ENCODE assay signal across 27 cellular contexts in the genomic region with DNA sequence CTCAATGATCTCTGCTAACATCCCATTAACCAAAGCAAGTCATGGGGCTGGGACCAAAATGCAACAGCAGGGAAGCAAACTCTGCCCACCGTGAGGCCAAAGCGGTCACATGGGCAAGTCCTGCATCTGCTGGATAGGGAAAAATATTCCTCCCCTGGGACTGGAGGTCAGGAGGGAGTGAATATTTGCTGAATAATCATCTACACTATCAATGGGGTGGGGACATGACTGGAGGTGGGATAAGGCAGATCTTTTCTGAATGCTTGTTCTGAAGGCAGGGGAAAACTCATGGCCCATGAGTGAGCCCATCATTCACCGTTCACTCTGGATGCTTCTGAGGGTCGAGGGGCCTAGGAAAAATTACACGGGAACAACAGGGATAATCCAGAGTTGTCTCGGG.
"Had no signal": no experiment of that assay in that cellular context is flagged by ENCODE, and none has a peak within 500 bp of the region (broad histone marks: within the 10 kb centered on the region; RNA-seq: fewer than 3 reads in every experiment).

No MANE protein-coding gene starts in this region.

- H3K36me3 Mint-ChIP-seq: immature natural killer cell; mesothelial cell of epicardium; naive thymus-derived CD4-positive, alpha-beta T cell; natural killer cell treated with Interleukin-12 subunit alpha and Interleukin-12 subunit beta and Interleukin-15 and Interleukin-18, amount 100 ng/mL, for 72 hours; stimulated activated memory B cell treated with anti-CD40 and anti-IgM and Interleukin-4, amounts not matched to agents 10 μg/mL and 1 μg/mL and 100 μg/mL, for 72 hours; type B pancreatic cell had no signal

- H3K9me3 ChIP-seq: left ventricle myocardium inferior, mucosa of descending colon, pancreas, prostate gland, tibial nerve, uterus had no signal

- H3K4me3 Mint-ChIP-seq: immature natural killer cell; mesothelial cell of epicardium; naive thymus-derived CD4-positive, alpha-beta T cell; natural killer cell treated with Interleukin-12 subunit alpha and Interleukin-12 subunit beta and Interleukin-15 and Interleukin-18, amount 100 ng/mL, for 72 hours; stimulated activated memory B cell treated with anti-CD40 and anti-IgM and Interleukin-4, amounts not matched to agents 10 μg/mL and 1 μg/mL and 100 μg/mL, for 72 hours; stimulated activated naive CD8-positive, alpha-beta T cell treated with anti-CD3 and anti-CD28 coated beads, Interleukin-15, amount 100 ng/mL, for 72 hours; type B pancreatic cell had no signal

- H3K4me1 Mint-ChIP-seq: immature natural killer cell; mesothelial cell of epicardium; stimulated activated memory B cell treated with anti-CD40 and anti-IgM and Interleukin-4, amounts not matched to agents 10 μg/mL and 1 μg/mL and 100 μg/mL, for 72 hours; stimulated activated naive CD8-positive, alpha-beta T cell treated with anti-CD3 and anti-CD28 coated beads, Interleukin-15, amount 100 ng/mL, for 72 hours had no signal

- H3K36me3 ChIP-seq: left ventricle myocardium inferior, pancreas, prostate gland, tibial nerve, uterus had no signal

- H3K27ac Mint-ChIP-seq: immature natural killer cell; mesothelial cell of epicardium; natural killer cell treated with Interleukin-12 subunit alpha and Interleukin-12 subunit beta and Interleukin-15 and Interleukin-18, amount 100 ng/mL, for 72 hours; stimulated activated memory B cell treated with anti-CD40 and anti-IgM and Interleukin-4, amounts not matched to agents 10 μg/mL and 1 μg/mL and 100 μg/mL, for 72 hours; type B pancreatic cell had no signal

- H3K9me3 Mint-ChIP-seq: immature natural killer cell; mesothelial cell of epicardium; naive thymus-derived CD4-positive, alpha-beta T cell; natural killer cell treated with Interleukin-12 subunit alpha and Interleukin-12 subunit beta and Interleukin-15 and Interleukin-18, amount 100 ng/mL, for 72 hours; stimulated activated memory B cell treated with anti-CD40 and anti-IgM and Interleukin-4, amounts not matched to agents 10 μg/mL and 1 μg/mL and 100 μg/mL, for 72 hours; stimulated activated naive CD8-positive, alpha-beta T cell treated with anti-CD3 and anti-CD28 coated beads, Interleukin-15, amount 100 ng/mL, for 72 hours; type B pancreatic cell had no signal

- H3K27ac ChIP-seq: left ventricle myocardium inferior, pancreas, prostate gland, tibial nerve, uterus had no signal

- DNase-seq: hypothalamus; immature natural killer cell; left ventricle myocardium inferior; mesendoderm; mucosa of descending colon; naive thymus-derived CD4-positive, alpha-beta T cell; nucleus accumbens; pancreas; posterior cingulate gyrus; retina; right cardiac atrium; small intestine; stimulated activated CD4-positive, alpha-beta T cell treated with anti-CD3 and anti-CD28 coated beads, Interleukin-1b, Interleukin-23, amount 100 ng/mL, for 48 hours; stimulated activated CD4-positive, alpha-beta T cell treated with anti-CD3 and anti-CD28 coated beads, Interleukin-2, amount 100 ng/mL, for 48 hours; stimulated activated CD4-positive, alpha-beta T cell treated with anti-CD3 and anti-CD28 coated beads, Interleukin-4, amount 100 ng/mL, for 4 hours; stimulated activated CD8-positive, alpha-beta memory T cell treated with anti-CD3 and anti-CD28 coated beads, Interleukin-4, amount 100 ng/mL, for 48 hours; stimulated activated naive CD4-positive, alpha-beta T cell treated with Interleukin-2 at 50 U/mL for 16 hours; stimulated activated naive CD8-positive, alpha-beta T cell treated with anti-CD3 and anti-CD28 coated beads, Interleukin-15, amount 100 ng/mL, for 72 hours; substantia nigra; uterus had no signal

- H3K4me1 ChIP-seq: left ventricle myocardium inferior, pancreas, prostate gland, tibial nerve, uterus had no signal

- H3K27me3 ChIP-seq: uterus had no signal

- H3K4me3 ChIP-seq: left ventricle myocardium inferior, lung, mucosa of descending colon, pancreas, prostate gland, tibial nerve, uterus had no signal
